20 cellular contexts compared by ENCODE assay signal in genomic region chr9:126399789-126400188, GRCh38.
"Had no signal": no experiment of that assay in that cellular context is flagged by ENCODE, and none has a peak within 500 bp of the region (broad histone marks: within the 10 kb centered on the region; RNA-seq: fewer than 3 reads in every experiment).

No MANE protein-coding gene starts in this region.

- DNase-seq: activated CD4-positive, alpha-beta T cell treated with anti-CD3 and anti-CD28 coated beads for 36 hours; activated CD4-positive, CD25-positive, alpha-beta regulatory T cell; activated CD8-positive, alpha-beta memory T cell treated with anti-CD3 and anti-CD28 coated beads, Interleukin-2, amount 50 U/mL, for 4 hours; activated effector memory CD4-positive, alpha-beta T cell treated with anti-CD3 and anti-CD28 coated beads, Interleukin-2, amount 50 U/mL, for 16 hours; activated naive CD4-positive, alpha-beta T cell treated with anti-CD3 and anti-CD28 coated beads for 36 hours; activated naive CD8-positive, alpha-beta T cell treated with anti-CD3 and anti-CD28 coated beads, Interleukin-2, amount 50 U/mL, for 24 hours; activated T-cell treated with anti-CD3 and anti-CD28 coated beads, Interleukin-2, amount 50 U/mL, for 1 hour; hippocampal formation; naive thymus-derived CD4-positive, alpha-beta T cell; stimulated activated CD4-positive, alpha-beta T cell treated with anti-CD3 and anti-CD28 coated beads, Interleukin-2, amount 100 ng/mL, for 48 hours; stimulated activated naive CD4-positive, alpha-beta T cell treated with Interleukin-2 at 50 U/mL for 16 hours; T-helper 1 cell; thyroid gland; upper lobe of right lung had no signal

- H3K4me3 ChIP-seq: coronary artery, gastroesophageal sphincter, right lobe of liver, thyroid gland, upper lobe of right lung had no signal

- H3K4me3 Mint-ChIP-seq: activated CD4-positive, alpha-beta T cell treated with anti-CD3 and anti-CD28 coated beads for 36 hours; activated naive CD4-positive, alpha-beta T cell treated with anti-CD3 and anti-CD28 coated beads for 36 hours; activated naive CD8-positive, alpha-beta T cell treated with anti-CD3 and anti-CD28 coated beads, Interleukin-2, amount 50 U/mL, for 24 hours; activated T-helper 1 cell treated with anti-CD3 and anti-CD28 coated beads, Interleukin-12 subunit alpha, Interleukin-12 subunit beta, Interleukin-2, Interleukin-4 antibody, amounts not matched to agents 30 ng/mL and 10 ng/mL and 1 ng/mL, durations not matched to agents 14 hours and 24 hours and 36 hours; memory B cell; naive thymus-derived CD4-positive, alpha-beta T cell; neural crest cell had no signal

- H3K27me3 ChIP-seq: gastroesophageal sphincter, right lobe of liver, thyroid gland, upper lobe of right lung had no signal

- H3K4me1 ChIP-seq: thyroid gland had no signal

- H3K27ac Mint-ChIP-seq: activated CD4-positive, alpha-beta T cell treated with anti-CD3 and anti-CD28 coated beads for 36 hours; activated naive CD4-positive, alpha-beta T cell treated with anti-CD3 and anti-CD28 coated beads for 36 hours; activated naive CD8-positive, alpha-beta T cell treated with anti-CD3 and anti-CD28 coated beads, Interleukin-2, amount 50 U/mL, for 24 hours; activated T-helper 1 cell treated with anti-CD3 and anti-CD28 coated beads, Interleukin-12 subunit alpha, Interleukin-12 subunit beta, Interleukin-2, Interleukin-4 antibody, amounts not matched to agents 30 ng/mL and 10 ng/mL and 1 ng/mL, durations not matched to agents 14 hours and 24 hours and 36 hours; memory B cell had no signal

- H3K27ac ChIP-seq: coronary artery, gastroesophageal sphincter, right lobe of liver, thyroid gland, upper lobe of right lung had no signal

- ATAC-seq: activated CD4-positive, alpha-beta T cell treated with anti-CD3 and anti-CD28 coated beads for 36 hours; activated naive CD8-positive, alpha-beta T cell treated with anti-CD3 and anti-CD28 coated beads, Interleukin-2, amount 50 U/mL, for 24 hours; gastroesophageal sphincter; naive thymus-derived CD4-positive, alpha-beta T cell; right lobe of liver; upper lobe of right lung had no signal

- H3K27me3 Mint-ChIP-seq: activated CD4-positive, alpha-beta T cell treated with anti-CD3 and anti-CD28 coated beads for 36 hours; activated naive CD8-positive, alpha-beta T cell treated with anti-CD3 and anti-CD28 coated beads, Interleukin-2, amount 50 U/mL, for 24 hours had no signal

- H3K9me3 ChIP-seq: gastroesophageal sphincter, right lobe of liver, thyroid gland, upper lobe of right lung had no signal

- H3K36me3 Mint-ChIP-seq: memory B cell had no signal
